ENCODE assay signal across 8 cellular contexts in genomic region chr10:69181433-69181832, GRCh38. TPM values are rescaled to one million over a fixed set of nuclear protein-coding genes. Genes with fewer than 3 reads are reported as not detected.
A peak's percentile ranks its signal among the peaks of the same experiment; 100 is the strongest.
DNase-seq lines count a peak whose midpoint lies in the region; ATAC-seq and TF ChIP-seq lines count a peak whose summit lies in the region.

No MANE protein-coding gene starts in this region.

- peaks cover 20% of the 10 kb centered on the region for H3K36me3 ChIP-seq in CD4-positive, CD25-positive, alpha-beta regulatory T cell (ENCODE audit: control insufficient read depth, insufficient read depth, low read length)
- H3K36me3 ChIP-seq in MG63 (peaks cover 23% of the 10 kb centered on the region), duodenal mucosa (ENCODE audit: control insufficient read depth in 1 of 2, insufficient read depth in 2 of 2, low read length in 2 of 2) (peaks cover 2 to 28% of the 10 kb centered on the region in 2 donors)

- peak overlapping the region in 2 of 3 donors; percentile 100 for H3K27ac Mint-ChIP-seq in CD4-positive, CD25-positive, alpha-beta regulatory T cell
- peak overlapping the region in 1 of 3 experiments; percentile 100 for H3K27ac Mint-ChIP-seq in nephron

- no peaks in the 10 kb centered on the region for H3K9me3 Mint-ChIP-seq in CD4-positive, CD25-positive, alpha-beta regulatory T cell
- H3K9me3 Mint-ChIP-seq in nephron, result no peaks in the 10 kb centered on the region

- no peak for TF ChIP-seq CTCF in nephron (IDR thresholded peaks at IDR 0.05; ENCODE audit: unreplicated experiment in 3 of 3)

- peaks cover 26% of the 10 kb centered on the region for H3K4me1 ChIP-seq in CD4-positive, CD25-positive, alpha-beta regulatory T cell (ENCODE audit: control insufficient read depth, insufficient read depth, low read length, poor library complexity, severe bottlenecking)
- peaks cover 9 to 21% of the 10 kb centered on the region in 2 donors for H3K4me1 ChIP-seq in duodenal mucosa (ENCODE audit: control insufficient read depth in 1 of 2, insufficient read depth in 2 of 2, low read length in 2 of 2)

- peaks cover 32 to 56% (median 43%) of the 10 kb centered on the region in 4 donors for H3K4me1 Mint-ChIP-seq in CD4-positive, CD25-positive, alpha-beta regulatory T cell
- peaks cover 23% of the 10 kb centered on the region for H3K4me1 Mint-ChIP-seq in nephron

- H3K27me3 ChIP-seq in CD4-positive, CD25-positive, alpha-beta regulatory T cell (ENCODE audit: control insufficient read depth, insufficient read depth, low read length), result no peaks in the 10 kb centered on the region
- H3K27me3 ChIP-seq in MG63 (no peaks in the 10 kb centered on the region), duodenal mucosa (ENCODE audit: control insufficient read depth in 1 of 2, insufficient read depth in 2 of 2, low read length in 2 of 2) (no peaks in the 10 kb centered on the region)

- H3K4me3 Mint-ChIP-seq in CD4-positive, CD25-positive, alpha-beta regulatory T cell, result peak overlapping the region; percentile 93 to 99 (median 98)
- H3K4me3 Mint-ChIP-seq in nephron, result peak overlapping the region; percentile 96 to 99 (median 98)

- H3K27ac ChIP-seq in CD4-positive, CD25-positive, alpha-beta regulatory T cell (ENCODE audit: insufficient read depth, low read length, poor library complexity, severe bottlenecking), result peak overlapping the region; percentile 95
- no peak overlapping the region for H3K27ac ChIP-seq in duodenal mucosa (ENCODE audit: low read depth, low read length)

- H3K9ac ChIP-seq in duodenal mucosa (ENCODE audit: low read depth in 1 of 2, low read length in 2 of 2), result peak overlapping the region; percentile 89 to 94

- no peaks in the 10 kb centered on the region for H3K27me3 Mint-ChIP-seq in CD4-positive, CD25-positive, alpha-beta regulatory T cell
- no peaks in the 10 kb centered on the region for H3K27me3 Mint-ChIP-seq in nephron (ENCODE audit: low read depth)

- H3K4me3 ChIP-seq in CD4-positive, CD25-positive, alpha-beta regulatory T cell (ENCODE audit: low read depth, low read length), result peak overlapping the region; percentile 97
- H3K4me3 ChIP-seq in MG63, result peak overlapping the region; percentile 95
- peak overlapping the region; percentile 95 to 99 for H3K4me3 ChIP-seq in duodenal mucosa (ENCODE audit: low read depth in 1 of 2, low read length in 2 of 2)

- peaks cover 20% of the 10 kb centered on the region for H3K36me3 Mint-ChIP-seq in CD4-positive, CD25-positive, alpha-beta regulatory T cell
- H3K36me3 Mint-ChIP-seq in nephron (ENCODE audit: low read depth), result peaks cover 11% of the 10 kb centered on the region

- no peak for DNase-seq in CD4-positive, CD25-positive, alpha-beta regulatory T cell
- DNase-seq in MG63 (no peak), cerebellum (ENCODE audit: low spot score) (no peak), putamen (ENCODE audit: low spot score) (no peak), DMS153 treated with DMSO at 0.1 percent for 48 hours (lab: John Stamatoyannopoulos, UW; ENCODE audit: unreplicated experiment) (no peak)

- ATAC-seq in CD4-positive, CD25-positive, alpha-beta regulatory T cell (ENCODE audit: low read depth in 2 of 2), result no peak
- no peak for ATAC-seq in GM21447 (IDR thresholded peaks at IDR 0.05; ENCODE audit: unreplicated experiment)

- no peaks in the 10 kb centered on the region for H3K9me3 ChIP-seq in CD4-positive, CD25-positive, alpha-beta regulatory T cell (ENCODE audit: control insufficient read depth in 2 of 2, low read length in 2 of 2)
- no peaks in the 10 kb centered on the region for H3K9me3 ChIP-seq in MG63
- no peaks in the 10 kb centered on the region for H3K9me3 ChIP-seq in duodenal mucosa (ENCODE audit: control insufficient read depth in 1 of 2, low read length in 2 of 2)

RNA-seq across cellular contexts. Expression of gene SUPV3L1, which starts 1.4 kb away (rescaled TPM):
- total RNA-seq in CD4-positive, CD25-positive, alpha-beta regulatory T cell, result 51.1 TPM
- 10 to 100 TPM in 3 of 4 donors, 1 to 10 TPM in 1; 9.8 to 27.2 (median 14.9) TPM for polyA plus RNA-seq in CD4-positive, CD25-positive, alpha-beta regulatory T cell
- total RNA-seq in MG63 (2014; rRNA removed; shearing (Covaris generic); ENCODE audit: low replicate concordance), result 21.2 and 23.3 TPM in 2 replicates
- total RNA-seq in cerebellum, result 27.7 TPM

RNA-seq across cellular contexts. Expression of gene HKDC1, which starts 38.7 kb away (rescaled TPM):
- total RNA-seq in CD4-positive, CD25-positive, alpha-beta regulatory T cell, result 11.1 TPM
- 1 to 10 TPM; 2.2 to 6.2 (median 4.4) TPM for polyA plus RNA-seq in CD4-positive, CD25-positive, alpha-beta regulatory T cell
- 0.20 TPM in 1 of 2 replicates, not detected in the other for total RNA-seq in MG63 (2014; rRNA removed; shearing (Covaris generic); ENCODE audit: low replicate concordance)
- total RNA-seq in cerebellum, result 0.91 TPM

RNA-seq across cellular contexts. Expression of gene VPS26A, which starts 57.5 kb away (rescaled TPM):
- 45.7 TPM for total RNA-seq in CD4-positive, CD25-positive, alpha-beta regulatory T cell
- polyA plus RNA-seq in CD4-positive, CD25-positive, alpha-beta regulatory T cell, result 10 to 100 TPM; 40.3 to 55.5 (median 43.0) TPM
- total RNA-seq in MG63 (2014; rRNA removed; shearing (Covaris generic); ENCODE audit: low replicate concordance), result 19.0 and 22.3 TPM in 2 replicates
- 28.9 TPM for total RNA-seq in cerebellum
